In the genomic region with DNA sequence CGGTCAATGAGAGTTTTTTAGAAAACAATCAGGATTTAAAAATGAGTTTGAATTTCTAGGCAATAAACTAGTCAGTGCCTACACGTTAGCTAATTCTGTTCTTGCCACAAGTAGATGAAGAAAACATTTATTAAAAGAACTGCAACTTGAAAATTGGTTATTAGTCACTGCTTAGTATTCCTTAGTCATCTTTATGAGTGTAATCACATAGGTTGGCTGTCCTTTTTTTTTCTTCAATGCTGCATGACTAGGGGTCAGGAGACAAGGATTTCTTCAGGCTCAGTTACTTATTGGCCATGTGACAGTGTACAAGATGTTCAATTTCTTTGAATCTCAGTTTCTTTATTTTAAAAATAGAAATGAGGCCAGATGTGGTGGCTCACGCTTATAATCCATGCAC, we compare ENCODE assay signal across 1 cellular context.
TF ChIP-seq lines count a peak whose summit lies in the region.

No MANE protein-coding gene starts in this region.

TF ChIP-seq in SK-N-SH, 30 proteins besides CTCF, POLR2A, EP300 and RAD21 (continued from another document):
- TF ChIP-seq, protein P1, sequence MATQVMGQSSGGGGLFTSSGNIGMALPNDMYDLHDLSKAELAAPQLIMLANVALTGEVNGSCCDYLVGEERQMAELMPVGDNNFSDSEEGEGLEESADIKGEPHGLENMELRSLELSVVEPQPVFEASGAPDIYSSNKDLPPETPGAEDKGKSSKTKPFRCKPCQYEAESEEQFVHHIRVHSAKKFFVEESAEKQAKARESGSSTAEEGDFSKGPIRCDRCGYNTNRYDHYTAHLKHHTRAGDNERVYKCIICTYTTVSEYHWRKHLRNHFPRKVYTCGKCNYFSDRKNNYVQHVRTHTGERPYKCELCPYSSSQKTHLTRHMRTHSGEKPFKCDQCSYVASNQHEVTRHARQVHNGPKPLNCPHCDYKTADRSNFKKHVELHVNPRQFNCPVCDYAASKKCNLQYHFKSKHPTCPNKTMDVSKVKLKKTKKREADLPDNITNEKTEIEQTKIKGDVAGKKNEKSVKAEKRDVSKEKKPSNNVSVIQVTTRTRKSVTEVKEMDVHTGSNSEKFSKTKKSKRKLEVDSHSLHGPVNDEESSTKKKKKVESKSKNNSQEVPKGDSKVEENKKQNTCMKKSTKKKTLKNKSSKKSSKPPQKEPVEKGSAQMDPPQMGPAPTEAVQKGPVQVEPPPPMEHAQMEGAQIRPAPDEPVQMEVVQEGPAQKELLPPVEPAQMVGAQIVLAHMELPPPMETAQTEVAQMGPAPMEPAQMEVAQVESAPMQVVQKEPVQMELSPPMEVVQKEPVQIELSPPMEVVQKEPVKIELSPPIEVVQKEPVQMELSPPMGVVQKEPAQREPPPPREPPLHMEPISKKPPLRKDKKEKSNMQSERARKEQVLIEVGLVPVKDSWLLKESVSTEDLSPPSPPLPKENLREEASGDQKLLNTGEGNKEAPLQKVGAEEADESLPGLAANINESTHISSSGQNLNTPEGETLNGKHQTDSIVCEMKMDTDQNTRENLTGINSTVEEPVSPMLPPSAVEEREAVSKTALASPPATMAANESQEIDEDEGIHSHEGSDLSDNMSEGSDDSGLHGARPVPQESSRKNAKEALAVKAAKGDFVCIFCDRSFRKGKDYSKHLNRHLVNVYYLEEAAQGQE (IDR thresholded peaks at IDR 0.05; ENCODE audit: low read depth, low read length): no peak
- TF ChIP-seq, protein P2, sequence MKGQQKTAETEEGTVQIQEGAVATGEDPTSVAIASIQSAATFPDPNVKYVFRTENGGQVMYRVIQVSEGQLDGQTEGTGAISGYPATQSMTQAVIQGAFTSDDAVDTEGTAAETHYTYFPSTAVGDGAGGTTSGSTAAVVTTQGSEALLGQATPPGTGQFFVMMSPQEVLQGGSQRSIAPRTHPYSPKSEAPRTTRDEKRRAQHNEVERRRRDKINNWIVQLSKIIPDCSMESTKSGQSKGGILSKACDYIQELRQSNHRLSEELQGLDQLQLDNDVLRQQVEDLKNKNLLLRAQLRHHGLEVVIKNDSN (IDR thresholded peaks at IDR 0.05; ENCODE audit: borderline replicate concordance, low read depth): peak; percentile 8; the same call in 1 of the 2 replicates
- TF ChIP-seq, protein P3, sequence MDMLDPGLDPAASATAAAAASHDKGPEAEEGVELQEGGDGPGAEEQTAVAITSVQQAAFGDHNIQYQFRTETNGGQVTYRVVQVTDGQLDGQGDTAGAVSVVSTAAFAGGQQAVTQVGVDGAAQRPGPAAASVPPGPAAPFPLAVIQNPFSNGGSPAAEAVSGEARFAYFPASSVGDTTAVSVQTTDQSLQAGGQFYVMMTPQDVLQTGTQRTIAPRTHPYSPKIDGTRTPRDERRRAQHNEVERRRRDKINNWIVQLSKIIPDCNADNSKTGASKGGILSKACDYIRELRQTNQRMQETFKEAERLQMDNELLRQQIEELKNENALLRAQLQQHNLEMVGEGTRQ (IDR thresholded peaks at IDR 0.05; ENCODE audit: borderline replicate concordance, low read depth, low read length): no peak
- 0 out of 2 replicates have a peak, but pooled peaks have one; percentile 8 for TF ChIP-seq RXRA (IDR thresholded peaks at IDR 0.05; ENCODE audit: borderline replicate concordance, low read depth)
- no peak for TF ChIP-seq CHD2 (IDR thresholded peaks at IDR 0.05; ENCODE audit: low read length, partially characterized antibody)
- TF ChIP-seq POLR2AphosphoS5 (IDR thresholded peaks at IDR 0.05; ENCODE audit: low read depth, low read length): no peak
- TF ChIP-seq, protein P4, sequence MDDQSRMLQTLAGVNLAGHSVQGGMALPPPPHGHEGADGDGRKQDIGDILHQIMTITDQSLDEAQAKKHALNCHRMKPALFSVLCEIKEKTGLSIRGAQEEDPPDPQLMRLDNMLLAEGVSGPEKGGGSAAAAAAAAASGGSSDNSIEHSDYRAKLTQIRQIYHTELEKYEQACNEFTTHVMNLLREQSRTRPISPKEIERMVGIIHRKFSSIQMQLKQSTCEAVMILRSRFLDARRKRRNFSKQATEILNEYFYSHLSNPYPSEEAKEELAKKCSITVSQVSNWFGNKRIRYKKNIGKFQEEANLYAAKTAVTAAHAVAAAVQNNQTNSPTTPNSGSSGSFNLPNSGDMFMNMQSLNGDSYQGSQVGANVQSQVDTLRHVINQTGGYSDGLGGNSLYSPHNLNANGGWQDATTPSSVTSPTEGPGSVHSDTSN (IDR thresholded peaks at IDR 0.05): peak; percentile 19; the same call in 1 of the 2 replicates
- no peak for TF ChIP-seq FOXJ3 (CRISPR knock-in tag; IDR thresholded peaks at IDR 0.05)
- no peak for TF ChIP-seq TAF1 (IDR thresholded peaks at IDR 0.05; ENCODE audit: borderline replicate concordance, low read depth, low read length)
- TF ChIP-seq, protein P5, sequence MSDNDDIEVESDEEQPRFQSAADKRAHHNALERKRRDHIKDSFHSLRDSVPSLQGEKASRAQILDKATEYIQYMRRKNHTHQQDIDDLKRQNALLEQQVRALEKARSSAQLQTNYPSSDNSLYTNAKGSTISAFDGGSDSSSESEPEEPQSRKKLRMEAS (IDR thresholded peaks at IDR 0.05; ENCODE audit: low read depth): no peak
- TF ChIP-seq ELF1 (IDR thresholded peaks at IDR 0.05): no peak
- no peak for TF ChIP-seq NRF1 (IDR thresholded peaks at IDR 0.05; ENCODE audit: low read depth, low read length)
- no peak for TF ChIP-seq SMC3 (IDR thresholded peaks at IDR 0.05; ENCODE audit: low read depth, low read length)
- TF ChIP-seq FOXM1 (IDR thresholded peaks at IDR 0.05; ENCODE audit: low read depth): no peak
- peak; percentile 44; the same call in 1 of the 2 replicates for TF ChIP-seq JUND (IDR thresholded peaks at IDR 0.05)
